ENCODE assay signal across 18 cellular contexts in genomic region chr7:152366662-152367061, GRCh38.
DNase-seq lines count a peak whose midpoint lies in the region; ATAC-seq, FAIRE-seq and TF ChIP-seq lines count a peak whose summit lies in the region.
"Had no signal": no experiment of that assay in that cellular context is flagged by ENCODE, and none has a peak within 500 bp of the region (broad histone marks: within the 10 kb centered on the region; RNA-seq: fewer than 3 reads in every experiment).

No MANE protein-coding gene starts in this region.

- no peak overlapping the region for H2BK12ac ChIP-seq in trophoblast cell (ENCODE audit: low read length)

- peaks cover 6% of the 10 kb centered on the region for H3K9me3 Mint-ChIP-seq in activated CD8-positive, alpha-beta T cell treated with anti-CD3 and anti-CD28 coated beads for 36 hours

- peak overlapping the region; percentile 21 for H3K18ac ChIP-seq in trophoblast cell (ENCODE audit: low read length)

- H2BK120ac ChIP-seq in trophoblast cell (ENCODE audit: insufficient read depth, low read length, poor library complexity), result no peak overlapping the region

- no peak overlapping the region for H2BK5ac ChIP-seq in trophoblast cell (ENCODE audit: low read depth, low read length, poor library complexity)

- no peak overlapping the region for H3K27ac Mint-ChIP-seq in activated CD8-positive, alpha-beta T cell treated with anti-CD3 and anti-CD28 coated beads for 36 hours
- H3K27ac Mint-ChIP-seq: CD4-positive, alpha-beta memory T cell; mesothelial cell of epicardium; T-helper 2 cell treated with Interferon-gamma antibody and Interleukin-4, amounts not matched to agents 5 μg/mL and 100 μg/mL, for 36 hours had no signal

- peaks cover 3% of the 10 kb centered on the region for H3K9me3 ChIP-seq in trophoblast cell (ENCODE audit: insufficient read depth, low read depth, low read length)
- H3K9me3 ChIP-seq: sigmoid colon had no signal

- H3K36me3 Mint-ChIP-seq in activated CD8-positive, alpha-beta T cell treated with anti-CD3 and anti-CD28 coated beads for 36 hours (ENCODE audit: low read depth), result peaks cover 27% of the 10 kb centered on the region

- H3K4me3 Mint-ChIP-seq in activated CD8-positive, alpha-beta T cell treated with anti-CD3 and anti-CD28 coated beads for 36 hours, result no peak overlapping the region
- H3K4me3 Mint-ChIP-seq: mesothelial cell of epicardium; T-helper 2 cell treated with Interferon-gamma antibody and Interleukin-4, amounts not matched to agents 5 μg/mL and 100 μg/mL, for 36 hours had no signal

- H3K27me3 ChIP-seq in H7 (ENCODE audit: control insufficient read depth, insufficient read depth, low read length), result no peaks in the 10 kb centered on the region
- no peaks in the 10 kb centered on the region for H3K27me3 ChIP-seq in trophoblast cell (ENCODE audit: insufficient read depth, low read length)
- H3K27me3 ChIP-seq: sigmoid colon had no signal

- peaks cover 58% of the 10 kb centered on the region for H3K4me1 Mint-ChIP-seq in activated CD8-positive, alpha-beta T cell treated with anti-CD3 and anti-CD28 coated beads for 36 hours (ENCODE audit: low read depth)

- no peak overlapping the region for H4K12ac ChIP-seq in trophoblast cell (ENCODE audit: low read depth, low read length)

- H3K4ac ChIP-seq in trophoblast cell (ENCODE audit: low read depth, low read length), result peak overlapping the region; percentile 24

- H3K79me1 ChIP-seq in trophoblast cell (ENCODE audit: low read length), result no peaks in the 10 kb centered on the region

- no peak overlapping the region for H4K8ac ChIP-seq in trophoblast cell (ENCODE audit: low read depth, low read length)

- H3K79me2 ChIP-seq in trophoblast cell (ENCODE audit: control insufficient read depth, insufficient read depth, low read length, poor library complexity), result peaks cover 6% of the 10 kb centered on the region

- H3K14ac ChIP-seq in trophoblast cell (ENCODE audit: low read length), result no peak overlapping the region

- WGBS in trophoblast cell (ENCODE audit: extremely low coverage, insufficient coverage, insufficient read length), result no CpG with 5 or more reads among the region's 32 CpGs

- H4K91ac ChIP-seq in trophoblast cell (ENCODE audit: low read depth, low read length), result no peak overlapping the region

- no peak for TF ChIP-seq POLR2A in GM12891 (IDR thresholded peaks at IDR 0.05; ENCODE audit: low read depth, low read length)

- POLR2A ChIA-PET in activated CD8-positive, alpha-beta T cell treated with anti-CD3 and anti-CD28 coated beads for 36 hours (lab: Charles Lee), result no interaction called here

- no peak overlapping the region for H3K9ac ChIP-seq in trophoblast cell (ENCODE audit: low read length)

- intact Hi-C loops in activated CD8-positive, alpha-beta T cell treated with anti-CD3 and anti-CD28 coated beads for 36 hours (cut with micrococcal nuclease), result no loop called here

- H3K4me3 ChIP-seq in H7 (ENCODE audit: insufficient read depth, low read depth, low read length) (no peak overlapping the region), trophoblast cell (ENCODE audit: low read depth, low read length) (no peak overlapping the region)
- H3K4me3 ChIP-seq: sigmoid colon had no signal

- DNase-seq in H7, result peak; percentile 25
- peak; percentile 66 for DNase-seq in dermis blood vessel endothelial cell
- peak; percentile 57 for DNase-seq in kidney tubule cell (ENCODE audit: low spot score)
- DNase-seq in trophoblast cell, result no peak
- no peak for DNase-seq in stimulated activated naive CD4-positive, alpha-beta T cell (lab: John Stamatoyannopoulos, UW)
- no peak for DNase-seq in activated CD8-positive, alpha-beta T cell treated with anti-CD3 and anti-CD28 coated beads for 36 hours
- no peak for DNase-seq in DMS 273 (lab: John Stamatoyannopoulos, UW; ENCODE audit: unreplicated experiment)
- DNase-seq in GM12891 (ENCODE audit: insufficient read length, low spot score), result no peak
- DNase-seq: CD4-positive, alpha-beta memory T cell; cortex of kidney; NCI-H1048; NCI-H2081 treated with DMSO at 0.1 percent for 48 hours; NCI-H526; sigmoid colon; stimulated activated CD4-positive, alpha-beta T cell treated with anti-CD3 and anti-CD28 coated beads, Interleukin-2, amount 100 ng/mL, for 48 hours had no signal

- FAIRE-seq in GM12891 (lab: Jason Lieb, UNC), result no peak

- H3K23ac ChIP-seq in trophoblast cell (ENCODE audit: low read length), result no peak overlapping the region

- H2AFZ ChIP-seq in trophoblast cell (ENCODE audit: insufficient read depth, low read length, poor library complexity), result no peak overlapping the region

- ATAC-seq in activated CD8-positive, alpha-beta T cell treated with anti-CD3 and anti-CD28 coated beads for 36 hours, result no peak

- H3K27me3 Mint-ChIP-seq in activated CD8-positive, alpha-beta T cell treated with anti-CD3 and anti-CD28 coated beads for 36 hours, result no peaks in the 10 kb centered on the region
- H3K27me3 Mint-ChIP-seq: CD4-positive, alpha-beta memory T cell; IgD-negative memory B cell had no signal

- CTCF ChIA-PET in activated CD8-positive, alpha-beta T cell treated with anti-CD3 and anti-CD28 coated beads for 36 hours (lab: Charles Lee), result interaction anchor here (0.7 to 2.2 kb wide), 3 partner anchors 16 to 58 kb away, joined by 3 to 6 read pairs (median 3); no protein-coding TSS in a partner anchor

- H3K4me1 ChIP-seq in trophoblast cell (ENCODE audit: control insufficient read depth in 1 of 2, insufficient read depth in 2 of 2, low read length in 2 of 2), result no peaks in the 10 kb centered on the region

- no peak for TF ChIP-seq CTCF in activated CD8-positive, alpha-beta T cell treated with anti-CD3 and anti-CD28 coated beads for 36 hours (IDR thresholded peaks at IDR 0.05)

- no peak overlapping the region for H3K27ac ChIP-seq in trophoblast cell (ENCODE audit: low read depth, low read length)
- H3K27ac ChIP-seq: sigmoid colon had no signal

- H3K36me3 ChIP-seq in H7 (replicated peaks; ENCODE audit: control insufficient read depth, insufficient read depth, low read length) (no peaks in the 10 kb centered on the region), trophoblast cell (ENCODE audit: control insufficient read depth in 1 of 2, insufficient read depth in 2 of 2, low read length in 2 of 2) (peaks cover 0 to 4% of the 10 kb centered on the region in 2 experiments)
- H3K36me3 ChIP-seq: sigmoid colon had no signal

- H2AK5ac ChIP-seq in trophoblast cell (ENCODE audit: low read length), result no peak overlapping the region

- H3K4me2 ChIP-seq in trophoblast cell (ENCODE audit: low read length), result no peak overlapping the region

TF ChIP-seq in GM12891, 5 proteins besides CTCF, POLR2A, EP300 and RAD21:
- no peak for TF ChIP-seq POU2F2 (IDR thresholded peaks at IDR 0.05; ENCODE audit: low read depth, low read length)
- TF ChIP-seq PAX5 (IDR thresholded peaks at IDR 0.05; ENCODE audit: insufficient read depth, low read length, severe bottlenecking), result no peak
TF ChIP-seq in GM12891: peak in this region for 0.

Comparison
In these comparisons a context has a peak if more than half of its experiments do, and no peak if none do; other contexts are left out.
1. DNase-seq: peak in H7 (single experiment), dermis blood vessel endothelial cell (single experiment) and kidney tubule cell (single experiment); none in trophoblast cell (0 of 2), stimulated activated naive CD4-positive, alpha-beta T cell (0 of 6), activated CD8-positive, alpha-beta T cell treated with anti-CD3 and anti-CD28 coated beads for 36 hours (single experiment), DMS 273 (single experiment) and GM12891 (single experiment).